ENCODE assay signal across 8 cellular contexts in the genomic region with DNA sequence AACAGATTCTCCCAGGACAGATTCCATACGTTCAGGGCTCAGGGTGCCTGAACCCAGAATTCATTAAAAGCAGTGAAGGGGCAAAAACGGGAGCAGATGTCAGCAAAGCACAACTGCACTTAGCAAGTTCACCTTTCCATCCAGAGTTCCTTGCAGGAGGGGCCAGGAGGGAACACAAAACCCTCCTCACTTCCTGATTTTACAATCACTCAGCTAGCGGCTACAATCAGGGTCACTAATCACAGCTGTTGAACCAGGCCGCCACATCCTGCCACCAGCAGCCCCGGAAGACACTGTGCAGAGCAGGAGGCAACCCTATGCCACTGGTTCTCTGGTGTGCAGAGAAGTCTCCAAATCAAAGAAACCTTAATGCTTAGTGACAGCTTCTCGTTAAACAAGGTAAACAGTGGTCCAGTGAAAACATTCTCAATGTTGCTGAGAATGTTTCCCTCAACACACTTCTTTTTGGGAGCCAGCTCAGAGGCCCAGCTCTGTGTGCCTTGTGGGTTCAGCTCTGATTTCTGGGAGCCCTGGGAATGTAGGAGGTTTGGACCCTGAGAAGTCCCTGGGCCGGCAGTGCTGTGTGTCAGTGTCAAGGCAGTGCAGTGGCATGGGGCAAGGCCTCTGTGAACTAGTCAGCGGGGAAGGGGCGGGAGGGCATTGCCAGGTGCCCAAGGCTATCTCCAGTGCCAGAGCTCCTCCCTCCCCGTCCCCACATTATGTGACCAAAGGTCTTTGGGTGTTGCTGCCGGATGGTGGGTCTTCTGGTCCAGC. TPM values are rescaled to one million over a fixed set of nuclear protein-coding genes. Genes with fewer than 3 reads are reported as not detected.
DNase-seq lines count a peak whose midpoint lies in the region; ATAC-seq, FAIRE-seq and TF ChIP-seq lines count a peak whose summit lies in the region.

No MANE protein-coding gene starts in this region.

- no peaks in the 10 kb centered on the region for H3K27me3 ChIP-seq in pancreas

- peaks cover 0 to 29% (median 0%) of the 10 kb centered on the region in 3 donors for H3K4me1 ChIP-seq in pancreas

- no peaks in the 10 kb centered on the region for H3K9me3 Mint-ChIP-seq in activated CD8-positive, alpha-beta T cell treated with anti-CD3 and anti-CD28 coated beads for 36 hours

- no peak overlapping the region for H3K4me3 ChIP-seq in pancreas

- FAIRE-seq in pancreas (lab: Jason Lieb, UNC) (no peak), frontal cortex (lab: Jason Lieb, UNC) (no peak)

- no peaks in the 10 kb centered on the region for H3K27me3 Mint-ChIP-seq in activated CD8-positive, alpha-beta T cell treated with anti-CD3 and anti-CD28 coated beads for 36 hours

- POLR2A ChIA-PET in activated CD8-positive, alpha-beta T cell treated with anti-CD3 and anti-CD28 coated beads for 36 hours (lab: Charles Lee), result interaction anchor here (0.9 to 5.8 kb wide), 26 partner anchors 9 to 210 kb away, joined by 3 to 78 read pairs (median 9); partner anchors contain the start of genes ARF6, NEMF and VCPKMT

- peak in 2 of 3 experiments; percentile 17 to 27 for DNase-seq in NCI-H1417 (lab: John Stamatoyannopoulos, UW)
- DNase-seq in NCI-H1417 treated with DMSO at 0.1 percent for 48 hours (lab: John Stamatoyannopoulos, UW), result no peak
- peak; percentile 5 for DNase-seq in NCI-H2227 treated with DMSO at 0.1 percent for 48 hours (lab: John Stamatoyannopoulos, UW)
- DNase-seq in activated CD8-positive, alpha-beta T cell treated with anti-CD3 and anti-CD28 coated beads for 36 hours, result peak; percentile 88
- DNase-seq in pancreas, result peak in 2 of 6 donors; percentile 36 to 45
- no peak for DNase-seq in frontal cortex (ENCODE audit: low spot score in 2 of 2)

- CTCF ChIA-PET in activated CD8-positive, alpha-beta T cell treated with anti-CD3 and anti-CD28 coated beads for 36 hours (lab: Charles Lee), result interaction anchor here (0.9 to 6.4 kb wide), 22 partner anchors 8 to 209 kb away, joined by 3 to 63 read pairs (median 6); partner anchors contain the start of genes ARF6 and NEMF

- H3K4me3 Mint-ChIP-seq in activated CD8-positive, alpha-beta T cell treated with anti-CD3 and anti-CD28 coated beads for 36 hours, result peak overlapping the region; percentile 83

- 65 to 67% methylated on average over 11 of the region's 11 CpGs for WGBS in pancreas, 2 donors

- ATAC-seq in HG02763 (IDR thresholded peaks at IDR 0.05; ENCODE audit: unreplicated experiment) (peak; percentile 43), esophagus mucosa (peak; percentile 56), pancreas (peak; percentile 57 to 73 (median 65))
- ATAC-seq in activated CD8-positive, alpha-beta T cell treated with anti-CD3 and anti-CD28 coated beads for 36 hours, result peak; percentile 54

- H3K9me3 ChIP-seq in pancreas, result no peaks in the 10 kb centered on the region

- no peaks in the 10 kb centered on the region for H3K36me3 ChIP-seq in pancreas

- no peak for TF ChIP-seq CTCF in activated CD8-positive, alpha-beta T cell treated with anti-CD3 and anti-CD28 coated beads for 36 hours (IDR thresholded peaks at IDR 0.05)
- no peak for TF ChIP-seq CTCF in pancreas (IDR thresholded peaks at IDR 0.05)

- H3K27ac Mint-ChIP-seq in activated CD8-positive, alpha-beta T cell treated with anti-CD3 and anti-CD28 coated beads for 36 hours, result peak overlapping the region; percentile 99

- peak overlapping the region in 3 of 4 donors; percentile 6 to 75 (median 69) for H3K27ac ChIP-seq in pancreas

- peaks cover 73% of the 10 kb centered on the region for H3K4me1 Mint-ChIP-seq in activated CD8-positive, alpha-beta T cell treated with anti-CD3 and anti-CD28 coated beads for 36 hours (ENCODE audit: low read depth)

- intact Hi-C loops in activated CD8-positive, alpha-beta T cell treated with anti-CD3 and anti-CD28 coated beads for 36 hours (cut with micrococcal nuclease), result loop anchor here (1.0 to 2.0 kb wide), 4 partner anchors 17 to 63 kb away; no protein-coding TSS in a partner anchor
- intact Hi-C loops in pancreas (cut with DNase I), result no loop called here

- H3K36me3 Mint-ChIP-seq in activated CD8-positive, alpha-beta T cell treated with anti-CD3 and anti-CD28 coated beads for 36 hours (ENCODE audit: low read depth), result peaks cover 10% of the 10 kb centered on the region

RNA-seq across cellular contexts. Expression of gene VCPKMT, which starts 54.5 kb away (rescaled TPM):
- 10 to 100 TPM; 11.4 to 11.6 TPM for total RNA-seq in activated CD8-positive, alpha-beta T cell treated with anti-CD3 and anti-CD28 coated beads for 36 hours
- 5.3 TPM for total RNA-seq in esophagus mucosa
- total RNA-seq in pancreas, result 1 to 10 TPM; 2.8 to 4.8 (median 3.0) TPM
- polyA plus RNA-seq in pancreas, result 10 to 100 TPM; 12.2 to 13.3 TPM
- total RNA-seq in frontal cortex, result 9.8 TPM

Comparison
In these comparisons a context has a peak if more than half of its experiments do, and no peak if none do; other contexts are left out.
1. DNase-seq: peak in NCI-H1417 (2 of 3), NCI-H2227 treated with DMSO at 0.1 percent for 48 hours (single experiment) and activated CD8-positive, alpha-beta T cell treated with anti-CD3 and anti-CD28 coated beads for 36 hours (single experiment); none in NCI-H1417 treated with DMSO at 0.1 percent for 48 hours (single experiment) and frontal cortex (0 of 2).
2. Peak in every context shown above with its lines, with median percentiles within 50 percentile points of each other: ATAC-seq.